In genomic region chr11:4197112-4197511, GRCh38 we compare ENCODE assay signal across 1 cellular context.
TF ChIP-seq lines count a peak whose summit lies in the region.

No MANE protein-coding gene starts in this region.

TF ChIP-seq in SK-N-SH, 30 proteins besides CTCF, POLR2A, EP300 and RAD21 (continued from another document):
- TF ChIP-seq REST (IDR thresholded peaks at IDR 0.05; ENCODE audit: low read depth, low read length) (no peak), GABPA (IDR thresholded peaks at IDR 0.05; ENCODE audit: low read depth) (no peak), ELF1 (IDR thresholded peaks at IDR 0.05) (no peak), JUND (IDR thresholded peaks at IDR 0.05) (no peak), TEAD4 (IDR thresholded peaks at IDR 0.05; ENCODE audit: borderline replicate concordance, insufficient read depth) (no peak), EZH2phosphoT487 (IDR thresholded peaks at IDR 0.05; ENCODE audit: borderline replicate concordance, low read depth) (no peak), YY1 (IDR thresholded peaks at IDR 0.05; ENCODE audit: low read depth) (no peak), NFIC (IDR thresholded peaks at IDR 0.05; ENCODE audit: borderline replicate concordance) (no peak), POLR2AphosphoS5 (IDR thresholded peaks at IDR 0.05; ENCODE audit: low read depth, low read length) (no peak), USF1 (IDR thresholded peaks at IDR 0.05; ENCODE audit: borderline replicate concordance, low read depth) (no peak), FOSL2 (IDR thresholded peaks at IDR 0.05; ENCODE audit: borderline replicate concordance, low read depth) (no peak), GATA2 (CRISPR knock-in tag; IDR thresholded peaks at IDR 0.05) (no peak), SIN3A (IDR thresholded peaks at IDR 0.05; ENCODE audit: borderline replicate concordance, low read depth, low read length) (no peak), MXI1 (IDR thresholded peaks at IDR 0.05; ENCODE audit: low read depth, low read length) (no peak), PBX3 (IDR thresholded peaks at IDR 0.05) (no peak), RFX5 (IDR thresholded peaks at IDR 0.05; ENCODE audit: low read length) (no peak)
